In genomic region chr9:120767451-120767850, GRCh38 we compare ENCODE assay signal across 22 cellular contexts. TPM values are rescaled to one million over a fixed set of nuclear protein-coding genes. Genes with fewer than 3 reads are reported as not detected.
A peak's percentile ranks its signal among the peaks of the same experiment; 100 is the strongest.
DNase-seq lines count a peak whose midpoint lies in the region; ATAC-seq, FAIRE-seq and TF ChIP-seq lines count a peak whose summit lies in the region.
"Had no signal": no experiment of that assay in that cellular context is flagged by ENCODE, and none has a peak within 500 bp of the region (broad histone marks: within the 10 kb centered on the region; RNA-seq: fewer than 3 reads in every experiment).

No MANE protein-coding gene starts in this region.

- intact Hi-C loops in naive thymus-derived CD4-positive, alpha-beta T cell (cut with micrococcal nuclease) = loop anchor here in 1 of 2 donors (10.0 kb wide), 1 partner anchor 407 kb away; no protein-coding TSS in a partner anchor

- no peaks in the 10 kb centered on the region for H3K27me3 Mint-ChIP-seq in activated T-cell treated with anti-CD3 and anti-CD28 coated beads, Interleukin-2, amount 50 U/mL, for 24 hours
- no peaks in the 10 kb centered on the region for H3K27me3 Mint-ChIP-seq in naive thymus-derived CD4-positive, alpha-beta T cell
- H3K27me3 Mint-ChIP-seq: activated CD4-positive, alpha-beta T cell treated with anti-CD3 and anti-CD28 coated beads, Interleukin-2, amount 10 ng/mL, durations not matched to agents 7 days and 5 days; brain had no signal

- no peak overlapping the region for H3K4me3 Mint-ChIP-seq in activated T-cell treated with anti-CD3 and anti-CD28 coated beads, Interleukin-2, amount 50 U/mL, for 24 hours
- H3K4me3 Mint-ChIP-seq in naive thymus-derived CD4-positive, alpha-beta T cell = no peak overlapping the region
- H3K4me3 Mint-ChIP-seq: activated CD4-positive, alpha-beta T cell treated with anti-CD3 and anti-CD28 coated beads, Interleukin-2, amount 10 ng/mL, durations not matched to agents 7 days and 5 days; brain; nephron progenitor cell had no signal

- no peaks in the 10 kb centered on the region for H3K4me1 ChIP-seq in naive thymus-derived CD4-positive, alpha-beta T cell (ENCODE audit: control insufficient read depth in 2 of 2, insufficient read depth in 2 of 2, low read length in 2 of 2)
- H3K4me1 ChIP-seq: BLaER1, prostate gland had no signal

- peaks cover 21% of the 10 kb centered on the region for H3K36me3 ChIP-seq in bronchial epithelial cell (ENCODE audit: control insufficient read depth, insufficient read depth, low read length)
- peaks cover 20 to 78% (median 21%) of the 10 kb centered on the region in 3 experiments for H3K36me3 ChIP-seq in naive thymus-derived CD4-positive, alpha-beta T cell (ENCODE audit: control insufficient read depth in 2 of 3, insufficient read depth in 3 of 3, low read length in 3 of 3)

- POLR2A ChIA-PET in naive thymus-derived CD4-positive, alpha-beta T cell (lab: Charles Lee) = interaction anchor here (1.4 kb wide), 1 partner anchor 322 kb away, joined by 3 read pairs; no protein-coding TSS in a partner anchor

- ATAC-seq in naive thymus-derived CD4-positive, alpha-beta T cell = no peak
- no peak for ATAC-seq in GM21576 (IDR thresholded peaks at IDR 0.05; ENCODE audit: unreplicated experiment)

- H3K27ac Mint-ChIP-seq in activated T-cell treated with anti-CD3 and anti-CD28 coated beads, Interleukin-2, amount 50 U/mL, for 24 hours = peak overlapping the region; percentile 45
- H3K27ac Mint-ChIP-seq in naive thymus-derived CD4-positive, alpha-beta T cell = peak overlapping the region in 5 of 9 donors; percentile 3 to 87 (median 69)

- H3K27me3 ChIP-seq in bronchial epithelial cell (ENCODE audit: control insufficient read depth, insufficient read depth, low read length) = no peaks in the 10 kb centered on the region
- no peaks in the 10 kb centered on the region for H3K27me3 ChIP-seq in naive thymus-derived CD4-positive, alpha-beta T cell (ENCODE audit: control insufficient read depth in 2 of 2, insufficient read depth in 2 of 2, low read length in 2 of 2)
- H3K27me3 ChIP-seq: BLaER1, stomach had no signal

- CTCF ChIA-PET in naive thymus-derived CD4-positive, alpha-beta T cell (lab: Charles Lee) = interaction anchor here (1.2 to 1.3 kb wide), 2 partner anchors 12 to 293 kb away, joined by 3 read pairs; no protein-coding TSS in a partner anchor

- no peak for TF ChIP-seq CTCF in bronchial epithelial cell (IDR thresholded peaks at IDR 0.05; ENCODE audit: insufficient read depth, low read length, severe bottlenecking)

- H3K4me3 ChIP-seq in bronchial epithelial cell (ENCODE audit: low read depth, low read length) = no peak overlapping the region
- no peak overlapping the region for H3K4me3 ChIP-seq in naive thymus-derived CD4-positive, alpha-beta T cell (ENCODE audit: low read length)
- H3K4me3 ChIP-seq: BLaER1, prostate gland, skin epidermis, stomach had no signal

- peaks cover 95% of the 10 kb centered on the region for H3K36me3 Mint-ChIP-seq in activated T-cell treated with anti-CD3 and anti-CD28 coated beads, Interleukin-2, amount 50 U/mL, for 24 hours (ENCODE audit: low read depth)
- H3K36me3 Mint-ChIP-seq in naive thymus-derived CD4-positive, alpha-beta T cell = peaks cover 4 to 48% (median 22%) of the 10 kb centered on the region in 5 donors

- DNase-seq in activated T-cell treated with anti-CD3 and anti-CD28 coated beads, Interleukin-2, amount 50 U/mL, for 24 hours = no peak
- DNase-seq in activated T-cell treated with anti-CD3 and anti-CD28 coated beads, Interleukin-2, amount 50 U/mL, for 48 hours = no peak
- DNase-seq in HT-29 (ENCODE audit: low spot score) (peak; percentile 27), bronchial epithelial cell (ENCODE audit: low read depth) (peak; percentile 94), DMS153 treated with DMSO at 0.1 percent for 48 hours (lab: John Stamatoyannopoulos, UW; ENCODE audit: unreplicated experiment) (no peak), NCI-H2029 (lab: John Stamatoyannopoulos, UW) (no peak)
- no peak for DNase-seq in naive thymus-derived CD4-positive, alpha-beta T cell
- DNase-seq: activated CD4-positive, alpha-beta T cell treated with anti-CD3 and anti-CD28 coated beads, Interleukin-2, amount 10 ng/mL, durations not matched to agents 7 days and 5 days; cortex of kidney; KG1; NCI-H1048; NCI-H2029 treated with DMSO at 0.1 percent for 48 hours; NCI-H446 treated with DMSO at 0.1 percent for 48 hours; nephron progenitor cell; stimulated activated CD4-positive, alpha-beta T cell treated with anti-CD3 and anti-CD28 coated beads, Interleukin-2, amount 100 ng/mL, for 48 hours; stomach; SW 1271 had no signal

- H3K9me3 Mint-ChIP-seq in activated T-cell treated with anti-CD3 and anti-CD28 coated beads, Interleukin-2, amount 50 U/mL, for 24 hours = no peaks in the 10 kb centered on the region
- H3K9me3 Mint-ChIP-seq in naive thymus-derived CD4-positive, alpha-beta T cell = no peaks in the 10 kb centered on the region
- H3K9me3 Mint-ChIP-seq: activated CD4-positive, alpha-beta T cell treated with anti-CD3 and anti-CD28 coated beads, Interleukin-2, amount 10 ng/mL, durations not matched to agents 7 days and 5 days; brain; nephron progenitor cell had no signal

- H3K27ac ChIP-seq in naive thymus-derived CD4-positive, alpha-beta T cell (ENCODE audit: low read depth, low read length) = no peak overlapping the region
- H3K27ac ChIP-seq: BLaER1, prostate gland, stomach had no signal

- FAIRE-seq in bronchial epithelial cell (lab: Jason Lieb, UNC) = no peak

- H3K9me3 ChIP-seq in naive thymus-derived CD4-positive, alpha-beta T cell (ENCODE audit: control insufficient read depth in 2 of 3, low read length in 3 of 3) = no peaks in the 10 kb centered on the region
- H3K9me3 ChIP-seq: BLaER1, prostate gland, stomach had no signal

- H3K4me1 Mint-ChIP-seq in activated T-cell treated with anti-CD3 and anti-CD28 coated beads, Interleukin-2, amount 50 U/mL, for 24 hours (ENCODE audit: low read depth) = peaks cover 24% of the 10 kb centered on the region
- peaks cover 0 to 58% (median 3%) of the 10 kb centered on the region in 7 donors for H3K4me1 Mint-ChIP-seq in naive thymus-derived CD4-positive, alpha-beta T cell
- H3K4me1 Mint-ChIP-seq: brain, nephron progenitor cell had no signal

RNA-seq across cellular contexts. Expression of gene FBXW2, which starts 25.8 kb away (rescaled TPM):
- 26.7 and 36.2 TPM in 2 replicates for total RNA-seq in HT-29 (2014; rRNA removed; shearing (Covaris generic))
- total RNA-seq in bronchial epithelial cell = 30.0 and 31.1 TPM in 2 replicates
- 10 to 100 TPM; 72.5 to 90.3 (median 77.9) TPM for total RNA-seq in naive thymus-derived CD4-positive, alpha-beta T cell
- polyA plus RNA-seq in naive thymus-derived CD4-positive, alpha-beta T cell = 10 to 100 TPM; 31.5 to 37.4 TPM

RNA-seq across cellular contexts. Expression of gene MEGF9, which starts 53.2 kb away (rescaled TPM):
- 2.3 and 2.4 TPM in 2 replicates for total RNA-seq in HT-29 (2014; rRNA removed; shearing (Covaris generic))
- 4.7 and 5.9 TPM in 2 replicates for total RNA-seq in bronchial epithelial cell
- total RNA-seq in naive thymus-derived CD4-positive, alpha-beta T cell = 10 to 100 TPM in 4 of 5 experiments, 1 to 10 TPM in 1; 9.5 to 35.4 (median 11.1) TPM
- polyA plus RNA-seq in naive thymus-derived CD4-positive, alpha-beta T cell = 1 to 10 TPM; 3.9 to 7.4 TPM

Comparison
In these comparisons a context has a peak if more than half of its experiments do, and no peak if none do; other contexts are left out.
1. DNase-seq: peak in HT-29 (single experiment) and bronchial epithelial cell (single experiment); none in activated T-cell treated with anti-CD3 and anti-CD28 coated beads, Interleukin-2, amount 50 U/mL, for 24 hours (single experiment), activated T-cell treated with anti-CD3 and anti-CD28 coated beads, Interleukin-2, amount 50 U/mL, for 48 hours (0 of 2), naive thymus-derived CD4-positive, alpha-beta T cell (0 of 9), DMS153 treated with DMSO at 0.1 percent for 48 hours (single experiment) and NCI-H2029 (single experiment).